In the genomic region with DNA sequence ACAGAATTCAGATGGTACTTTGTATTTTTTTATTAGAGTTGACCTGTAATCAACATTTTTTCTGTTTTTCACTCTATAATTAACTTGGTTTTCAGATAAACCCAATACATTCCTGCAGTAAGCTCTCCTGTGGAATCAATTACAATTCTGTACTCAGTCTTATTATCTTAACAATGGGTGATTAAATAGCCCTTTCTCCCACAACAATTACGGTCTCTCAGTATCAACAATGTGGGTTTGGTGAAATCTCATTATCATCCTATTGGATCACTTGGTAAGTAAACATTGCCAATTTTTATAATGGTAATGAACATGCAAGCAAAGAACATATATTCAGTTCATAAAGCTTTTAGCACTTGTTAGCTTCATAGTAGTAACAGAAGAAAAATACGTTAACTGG, we compare ENCODE assay signal across 18 cellular contexts.
DNase-seq lines count a peak whose midpoint lies in the region.
"Had no signal": no experiment of that assay in that cellular context is flagged by ENCODE, and none has a peak within 500 bp of the region (broad histone marks: within the 10 kb centered on the region; RNA-seq: fewer than 3 reads in every experiment).

No MANE protein-coding gene starts in this region.

- H3K4me1 Mint-ChIP-seq in activated T-cell treated with anti-CD3 and anti-CD28 coated beads, Interleukin-2, amount 50 U/mL, for 24 hours (ENCODE audit: low read depth), result no peaks in the 10 kb centered on the region
- H3K4me1 Mint-ChIP-seq: CD4-positive, alpha-beta memory T cell; IgD-negative memory B cell had no signal

- H3K36me3 Mint-ChIP-seq in activated T-cell treated with anti-CD3 and anti-CD28 coated beads, Interleukin-2, amount 50 U/mL, for 24 hours (ENCODE audit: low read depth), result no peaks in the 10 kb centered on the region
- H3K36me3 Mint-ChIP-seq: CD4-positive, alpha-beta memory T cell; IgD-negative memory B cell had no signal

- no peaks in the 10 kb centered on the region for H3K9me3 ChIP-seq in iPS-18a (ENCODE audit: control insufficient read depth, low read depth, low read length)
- H3K9me3 ChIP-seq: BE2C had no signal

- H3K27me3 ChIP-seq in H7 (ENCODE audit: control insufficient read depth, insufficient read depth, low read length) (no peaks in the 10 kb centered on the region), iPS-18a (ENCODE audit: control insufficient read depth, insufficient read depth, low read length) (no peaks in the 10 kb centered on the region)
- H3K27me3 ChIP-seq: BE2C had no signal

- no peak overlapping the region for H3K27ac ChIP-seq in iPS-18a (ENCODE audit: low read length)
- H3K27ac ChIP-seq: C4-2B, HL-60 had no signal

- H3K9me3 Mint-ChIP-seq in activated T-cell treated with anti-CD3 and anti-CD28 coated beads, Interleukin-2, amount 50 U/mL, for 24 hours, result peaks cover 18% of the 10 kb centered on the region

- no peak overlapping the region for H3K9ac ChIP-seq in iPS-18a (ENCODE audit: low read length)

- no peaks in the 10 kb centered on the region for H3K36me3 ChIP-seq in H7 (replicated peaks; ENCODE audit: control insufficient read depth, insufficient read depth, low read length)
- H3K36me3 ChIP-seq in iPS-18a (ENCODE audit: control insufficient read depth, low read depth, low read length), result no peaks in the 10 kb centered on the region
- H3K36me3 ChIP-seq: BE2C had no signal

- H3K4me1 ChIP-seq in iPS-18a (ENCODE audit: control insufficient read depth, low read depth, low read length), result peaks cover 50% of the 10 kb centered on the region
- H3K4me1 ChIP-seq: BE2C had no signal

- no peaks in the 10 kb centered on the region for H3K27me3 Mint-ChIP-seq in activated T-cell treated with anti-CD3 and anti-CD28 coated beads, Interleukin-2, amount 50 U/mL, for 24 hours
- H3K27me3 Mint-ChIP-seq: CD4-positive, alpha-beta memory T cell; IgD-negative memory B cell had no signal

- H3K4me3 ChIP-seq in H7 (ENCODE audit: insufficient read depth, low read depth, low read length) (no peak overlapping the region), iPS-18a (ENCODE audit: low read length) (peak overlapping the region; percentile 32)

- H3K27ac Mint-ChIP-seq in activated T-cell treated with anti-CD3 and anti-CD28 coated beads, Interleukin-2, amount 50 U/mL, for 24 hours, result no peak overlapping the region
- H3K27ac Mint-ChIP-seq: CD4-positive, alpha-beta memory T cell; IgD-negative memory B cell had no signal

- H3K4me3 Mint-ChIP-seq in activated T-cell treated with anti-CD3 and anti-CD28 coated beads, Interleukin-2, amount 50 U/mL, for 24 hours, result no peak overlapping the region
- H3K4me3 Mint-ChIP-seq: CD4-positive, alpha-beta memory T cell; IgD-negative memory B cell had no signal

- peak; percentile 22 for DNase-seq in H7
- peak; percentile 13 for DNase-seq in NCI-H69 (lab: John Stamatoyannopoulos, UW)
- DNase-seq in activated effector memory CD4-positive, alpha-beta T cell treated with anti-CD3 and anti-CD28 coated beads, Interleukin-2, amount 50 U/mL, for 16 hours, result no peak
- DNase-seq in AG20443 (ENCODE audit: low spot score), result no peak
- DNase-seq in activated T-cell treated with anti-CD3 and anti-CD28 coated beads, Interleukin-2, amount 50 U/mL, for 24 hours, result no peak
- no peak for DNase-seq in AML-193 (lab: John Stamatoyannopoulos, UW)
- DNase-seq: ACHN; BE2C; CD4-positive, alpha-beta memory T cell; DMS153; DMS79 treated with DMSO at 0.1 percent for 48 hours; EL; GOT3; KG1 had no signal

Comparison
In these comparisons a context has a peak if more than half of its experiments do, and no peak if none do; other contexts are left out.
1. DNase-seq: peak in H7 (single experiment) and NCI-H69 (single experiment); none in activated effector memory CD4-positive, alpha-beta T cell treated with anti-CD3 and anti-CD28 coated beads, Interleukin-2, amount 50 U/mL, for 16 hours (single experiment), AG20443 (single experiment), activated T-cell treated with anti-CD3 and anti-CD28 coated beads, Interleukin-2, amount 50 U/mL, for 24 hours (single experiment) and AML-193 (0 of 2).